Comparison of ENCODE assay signal across 9 cellular contexts in the genomic region with DNA sequence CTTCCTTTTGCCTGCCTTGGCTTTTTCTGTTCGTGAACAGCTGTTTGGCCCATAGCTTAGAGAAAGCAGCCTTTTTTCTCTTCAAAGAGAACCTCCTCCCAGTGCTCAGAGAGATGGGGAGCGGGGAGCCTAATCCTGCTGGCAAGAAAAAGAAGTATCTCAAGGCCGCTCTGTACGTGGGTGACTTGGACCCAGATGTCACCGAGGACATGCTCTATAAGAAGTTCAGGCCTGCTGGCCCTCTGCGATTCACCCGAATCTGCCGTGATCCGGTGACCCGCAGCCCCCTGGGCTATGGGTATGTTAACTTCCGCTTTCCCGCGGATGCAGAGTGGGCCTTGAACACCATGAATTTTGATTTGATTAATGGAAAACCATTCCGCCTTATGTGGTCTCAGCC. TPM values are rescaled to one million over a fixed set of nuclear protein-coding genes. Genes with fewer than 3 reads are reported as not detected.
DNase-seq lines count a peak whose midpoint lies in the region; ATAC-seq and TF ChIP-seq lines count a peak whose summit lies in the region.
"Had no signal": no experiment of that assay in that cellular context is flagged by ENCODE, and none has a peak within 500 bp of the region (broad histone marks: within the 10 kb centered on the region; RNA-seq: fewer than 3 reads in every experiment).

No MANE protein-coding gene starts in this region.

- H3K9me3 ChIP-seq in esophagus squamous epithelium (no peaks in the 10 kb centered on the region), upper lobe of right lung (no peaks in the 10 kb centered on the region)

- H3K36me3 ChIP-seq in esophagus squamous epithelium, result no peaks in the 10 kb centered on the region
- no peaks in the 10 kb centered on the region for H3K36me3 ChIP-seq in upper lobe of right lung

- H3K4me3 Mint-ChIP-seq in nephron progenitor cell, result peak overlapping the region; percentile 88
- H3K4me3 Mint-ChIP-seq in activated T-helper 17 cell treated with anti-CD3 and anti-CD28 coated beads, Interleukin-2, amount 50 U/mL, for 72 hours, result no peak overlapping the region

- intact Hi-C loops in esophagus squamous epithelium (cut with DNase I), result no loop called here
- intact Hi-C loops in upper lobe of right lung (cut with DNase I), result no loop called here

- H3K4me3 ChIP-seq in esophagus squamous epithelium (peak overlapping the region in 3 of 4 donors; percentile 40 to 64 (median 47)), upper lobe of right lung (peak overlapping the region; percentile 42)

- peaks cover 0 to 3% (median 0%) of the 10 kb centered on the region in 4 donors for H3K27me3 ChIP-seq in esophagus squamous epithelium
- no peaks in the 10 kb centered on the region for H3K27me3 ChIP-seq in upper lobe of right lung

- H3K36me3 Mint-ChIP-seq in nephron progenitor cell (ENCODE audit: low read depth), result no peaks in the 10 kb centered on the region
- no peaks in the 10 kb centered on the region for H3K36me3 Mint-ChIP-seq in activated T-helper 17 cell treated with anti-CD3 and anti-CD28 coated beads, Interleukin-2, amount 50 U/mL, for 72 hours (ENCODE audit: low read depth)

- peak overlapping the region; percentile 89 for H3K27ac Mint-ChIP-seq in nephron progenitor cell
- no peak overlapping the region for H3K27ac Mint-ChIP-seq in activated T-helper 17 cell treated with anti-CD3 and anti-CD28 coated beads, Interleukin-2, amount 50 U/mL, for 72 hours

- H3K9me3 Mint-ChIP-seq in nephron progenitor cell, result no peaks in the 10 kb centered on the region
- H3K9me3 Mint-ChIP-seq in activated T-helper 17 cell treated with anti-CD3 and anti-CD28 coated beads, Interleukin-2, amount 50 U/mL, for 72 hours, result peaks cover 4% of the 10 kb centered on the region

- no peak for TF ChIP-seq POLR2A in esophagus squamous epithelium (IDR thresholded peaks at IDR 0.05)

- H3K4me1 ChIP-seq in esophagus squamous epithelium (no peaks in the 10 kb centered on the region), upper lobe of right lung (no peaks in the 10 kb centered on the region)

- H3K27me3 Mint-ChIP-seq in nephron progenitor cell (ENCODE audit: low read depth, poor library complexity), result peaks cover 2% of the 10 kb centered on the region
- H3K27me3 Mint-ChIP-seq in activated T-helper 17 cell treated with anti-CD3 and anti-CD28 coated beads, Interleukin-2, amount 50 U/mL, for 72 hours, result no peaks in the 10 kb centered on the region

- H3K4me1 Mint-ChIP-seq in nephron progenitor cell, result peaks cover 22% of the 10 kb centered on the region
- H3K4me1 Mint-ChIP-seq in activated T-helper 17 cell treated with anti-CD3 and anti-CD28 coated beads, Interleukin-2, amount 50 U/mL, for 72 hours, result no peaks in the 10 kb centered on the region

- peak; percentile 43 for DNase-seq in NCI-H524 treated with DMSO at 0.1 percent for 48 hours (lab: John Stamatoyannopoulos, UW)
- no peak for DNase-seq in esophagus squamous epithelium (lab: John Stamatoyannopoulos, UW)
- DNase-seq in nephron progenitor cell, result peak; percentile 6
- DNase-seq in upper lobe of right lung, result no peak
- DNase-seq in NCI-H187 treated with DMSO at 0.1 percent for 48 hours (lab: John Stamatoyannopoulos, UW), result no peak
- DNase-seq: GF-D8, Karpas-422 had no signal

- H3K27ac ChIP-seq in esophagus squamous epithelium (peak overlapping the region; percentile 42 to 83 (median 68)), upper lobe of right lung (peak overlapping the region; percentile 66)

- TF ChIP-seq CTCF in esophagus squamous epithelium (IDR thresholded peaks at IDR 0.05) (no peak), nephron progenitor cell (IDR thresholded peaks at IDR 0.05) (no peak), upper lobe of right lung (IDR thresholded peaks at IDR 0.05) (no peak)

- ATAC-seq in upper lobe of right lung, result no peak
- no peak for ATAC-seq in esophagus mucosa
- ATAC-seq in activated T-helper 17 cell treated with anti-CD3 and anti-CD28 coated beads, Interleukin-2, amount 50 U/mL, for 72 hours (replicated peaks), result no peak

- WGBS in esophagus squamous epithelium, 2 donors, result 63 to 69% methylated on average over 8 to 13 of the region's 14 CpGs

RNA-seq across cellular contexts. Expression of a gene that starts 0.8 kb away (rescaled TPM):
- 1 to 10 TPM in 2 of 4 donors, not detected in 2; 1.9 TPM for total RNA-seq in esophagus squamous epithelium
- total RNA-seq in upper lobe of right lung, result 1.9 TPM
- total RNA-seq in esophagus mucosa, result not detected
- not detected for total RNA-seq in activated T-helper 17 cell treated with anti-CD3 and anti-CD28 coated beads, Interleukin-2, amount 50 U/mL, for 72 hours

Comparison
In these comparisons a context has a peak if more than half of its experiments do, and no peak if none do; other contexts are left out.
1. DNase-seq: peak in NCI-H524 treated with DMSO at 0.1 percent for 48 hours (single experiment) and nephron progenitor cell (single experiment); none in esophagus squamous epithelium (single experiment), upper lobe of right lung (single experiment) and NCI-H187 treated with DMSO at 0.1 percent for 48 hours (single experiment).